Comparison of ENCODE assay signal across 1 cellular context in genomic region chr2:113603467-113604084, GRCh38.
TF ChIP-seq lines count a peak whose summit lies in the region.

No MANE protein-coding gene starts in this region.

TF ChIP-seq in HepG2, 621 proteins besides CTCF, POLR2A, EP300 and RAD21 (continued from another document):
- TF ChIP-seq NFAT5 (CRISPR knock-in tag; IDR thresholded peaks at IDR 0.05) (0 out of 2 replicates have a peak, but pooled peaks have one; percentile 4), CHD2 (IDR thresholded peaks at IDR 0.05; ENCODE audit: low read depth, low read length) (peak; percentile 86), ZNF275 (CRISPR knock-in tag; IDR thresholded peaks at IDR 0.05; ENCODE audit: borderline replicate concordance) (peak; percentile 82), GMEB1 (CRISPR knock-in tag; IDR thresholded peaks at IDR 0.05; ENCODE audit: borderline replicate concordance) (peak; percentile 85), KAT7 (CRISPR knock-in tag; IDR thresholded peaks at IDR 0.05; ENCODE audit: borderline replicate concordance) (0 out of 2 replicates have a peak, but pooled peaks have one; percentile 58), SNAPC2 (CRISPR knock-in tag; IDR thresholded peaks at IDR 0.05) (peak; percentile 69; the same call in 1 of the 2 replicates), MAZ (IDR thresholded peaks at IDR 0.05; ENCODE audit: borderline replicate concordance, low read depth, low read length) (peak; percentile 98), MAZ (CRISPR knock-in tag; IDR thresholded peaks at IDR 0.05; ENCODE audit: low read depth) (peak; percentile 92), HCFC1 (IDR thresholded peaks at IDR 0.05; ENCODE audit: low read depth, low read length) (peak; percentile 66), NRL (CRISPR knock-in tag; IDR thresholded peaks at IDR 0.05; ENCODE audit: borderline replicate concordance) (peak; percentile 44), NR2F1 (CRISPR knock-in tag; IDR thresholded peaks at IDR 0.05) (peak; percentile 44 to 49; a peak in 1 of 4 replicates), CREB1 (IDR thresholded peaks at IDR 0.05) (peak; percentile 90; the same call in 1 of the 2 replicates), CREB1 (CRISPR knock-in tag; IDR thresholded peaks at IDR 0.05) (peak; percentile 70), PHF8 (CRISPR knock-in tag; IDR thresholded peaks at IDR 0.05) (peak; percentile 87), NR2F6 (IDR thresholded peaks at IDR 0.05) (peak; percentile 4; the same call in 1 of the 2 replicates), NR2F6 (CRISPR knock-in tag; IDR thresholded peaks at IDR 0.05) (peak; percentile 77; the same call in 1 of the 2 replicates), PCBP1 (IDR thresholded peaks at IDR 0.05; ENCODE audit: borderline replicate concordance, low read depth, low read length) (0 out of 2 replicates have a peak, but pooled peaks have one; percentile 76), ZNF616 (CRISPR knock-in tag; IDR thresholded peaks at IDR 0.05; ENCODE audit: low read depth) (0 out of 2 replicates have a peak, but pooled peaks have one; percentile 42)
